23 cellular contexts compared by ENCODE assay signal in genomic region chr17:57350266-57350665, GRCh38.
A peak's percentile ranks its signal among the peaks of the same experiment; 100 is the strongest.
DNase-seq lines count a peak whose midpoint lies in the region; ATAC-seq and TF ChIP-seq lines count a peak whose summit lies in the region.
"Had no signal": no experiment of that assay in that cellular context is flagged by ENCODE, and none has a peak within 500 bp of the region (broad histone marks: within the 10 kb centered on the region; RNA-seq: fewer than 3 reads in every experiment).

No MANE protein-coding gene starts in this region.

- H3K4me1 ChIP-seq in neuronal stem cell (ENCODE audit: control insufficient read depth in 2 of 2, insufficient read depth in 1 of 2, low read depth in 1 of 2, low read length in 2 of 2), result peaks cover 0 to 3% of the 10 kb centered on the region in 2 donors

- H3K23ac ChIP-seq in neuronal stem cell (ENCODE audit: low read depth, low read length, poor library complexity), result no peak overlapping the region

- H3K27me3 Mint-ChIP-seq in endothelial cell (ENCODE audit: unreplicated experiment), result peaks cover 2% of the 10 kb centered on the region
- H3K27me3 Mint-ChIP-seq: activated CD4-positive, alpha-beta memory T cell treated with anti-CD3 and anti-CD28 coated beads, Interleukin-2, amount 10 ng/mL, durations not matched to agents 7 days and 5 days; activated naive CD4-positive, alpha-beta T cell treated with anti-CD3 and anti-CD28 coated beads, Interleukin-2, amount 50 U/mL, for 24 hours; activated T-cell treated with anti-CD3 and anti-CD28 coated beads, Interleukin-2, amount 50 U/mL, for 24 hours; CD4-positive, alpha-beta memory T cell; natural killer cell treated with Interleukin-12 subunit alpha and Interleukin-12 subunit beta and Interleukin-15 and Interleukin-18, amount 100 ng/mL, for 72 hours had no signal

- peaks cover 2% of the 10 kb centered on the region for H3K4me1 Mint-ChIP-seq in endothelial cell (ENCODE audit: unreplicated experiment)

- H3K36me3 ChIP-seq in neuronal stem cell (replicated peaks in 1 of 2; ENCODE audit: control insufficient read depth in 2 of 2, insufficient read depth in 2 of 2, low read length in 2 of 2), result peaks cover 17 to 67% of the 10 kb centered on the region in 2 donors

- DNase-seq in Ammon's horn (ENCODE audit: low spot score) (peak; percentile 32), caudate nucleus (lab: John Stamatoyannopoulos, UW) (peak in 11 of 61 donors; percentile 7 to 52 (median 18)), left ventricle myocardium superior (no peak), neuronal stem cell (ENCODE audit: low spot score) (no peak), OCI-M2 (lab: John Stamatoyannopoulos, UW; ENCODE audit: unreplicated experiment) (no peak), COLO668 (lab: John Stamatoyannopoulos, UW; ENCODE audit: unreplicated experiment) (no peak), endothelial cell (ENCODE audit: low spot score) (no peak), NCI-H1417 (lab: John Stamatoyannopoulos, UW) (no peak)
- DNase-seq: activated CD4-positive, alpha-beta memory T cell treated with anti-CD3 and anti-CD28 coated beads, Interleukin-2, amount 10 ng/mL, durations not matched to agents 7 days and 5 days; activated T-cell treated with anti-CD3 and anti-CD28 coated beads, Interleukin-2, amount 50 U/mL, for 24 hours; CD4-positive, alpha-beta memory T cell; dermis blood vessel endothelial cell; glutamatergic neuron; immature natural killer cell; mammary epithelial cell; MM.1S; NCI-H1930; posterior cingulate gyrus; SHP77; T-helper 2 cell had no signal

- peaks cover 17% of the 10 kb centered on the region for H3K79me1 ChIP-seq in neuronal stem cell (ENCODE audit: low read depth, low read length)

- H3K14ac ChIP-seq in neuronal stem cell (ENCODE audit: low read length), result no peak overlapping the region

- intact Hi-C loops in left ventricle myocardium superior (cut with micrococcal nuclease), result no loop called here

- H3K18ac ChIP-seq in neuronal stem cell (ENCODE audit: low read length), result peak overlapping the region; percentile 74

- H3K4me3 Mint-ChIP-seq in endothelial cell (ENCODE audit: unreplicated experiment), result no peak overlapping the region
- H3K4me3 Mint-ChIP-seq: activated CD4-positive, alpha-beta memory T cell treated with anti-CD3 and anti-CD28 coated beads, Interleukin-2, amount 10 ng/mL, durations not matched to agents 7 days and 5 days; activated naive CD4-positive, alpha-beta T cell treated with anti-CD3 and anti-CD28 coated beads, Interleukin-2, amount 50 U/mL, for 24 hours; activated T-cell treated with anti-CD3 and anti-CD28 coated beads, Interleukin-2, amount 50 U/mL, for 24 hours; CD4-positive, alpha-beta memory T cell; immature natural killer cell; natural killer cell treated with Interleukin-12 subunit alpha and Interleukin-12 subunit beta and Interleukin-15 and Interleukin-18, amount 100 ng/mL, for 72 hours had no signal

- peak; percentile 50 for ATAC-seq in left ventricle myocardium superior
- ATAC-seq: natural killer cell treated with Interleukin-12 subunit alpha and Interleukin-12 subunit beta and Interleukin-15 and Interleukin-18, amount 100 ng/mL, for 72 hours had no signal

- no peak overlapping the region for H2BK15ac ChIP-seq in neuronal stem cell (ENCODE audit: low read length)

- no peak overlapping the region for H3K27ac Mint-ChIP-seq in endothelial cell (ENCODE audit: unreplicated experiment)
- H3K27ac Mint-ChIP-seq: activated CD4-positive, alpha-beta memory T cell treated with anti-CD3 and anti-CD28 coated beads, Interleukin-2, amount 10 ng/mL, durations not matched to agents 7 days and 5 days; activated naive CD4-positive, alpha-beta T cell treated with anti-CD3 and anti-CD28 coated beads, Interleukin-2, amount 50 U/mL, for 24 hours; activated T-cell treated with anti-CD3 and anti-CD28 coated beads, Interleukin-2, amount 50 U/mL, for 24 hours; immature natural killer cell had no signal

- no peak overlapping the region for H2AFZ ChIP-seq in neuronal stem cell (ENCODE audit: low read length)

- no peak overlapping the region for H2BK5ac ChIP-seq in neuronal stem cell (ENCODE audit: low read length)

- H3K27ac ChIP-seq in caudate nucleus (ENCODE audit: low read depth, low read length), result peak overlapping the region; percentile 38
- H3K27ac ChIP-seq in neuronal stem cell (replicated peaks; ENCODE audit: low read length), result no peak overlapping the region

- H3K9me3 Mint-ChIP-seq in endothelial cell (ENCODE audit: unreplicated experiment), result no peaks in the 10 kb centered on the region
- H3K9me3 Mint-ChIP-seq: activated CD4-positive, alpha-beta memory T cell treated with anti-CD3 and anti-CD28 coated beads, Interleukin-2, amount 10 ng/mL, durations not matched to agents 7 days and 5 days; activated naive CD4-positive, alpha-beta T cell treated with anti-CD3 and anti-CD28 coated beads, Interleukin-2, amount 50 U/mL, for 24 hours; activated T-cell treated with anti-CD3 and anti-CD28 coated beads, Interleukin-2, amount 50 U/mL, for 24 hours; CD4-positive, alpha-beta memory T cell; immature natural killer cell; natural killer cell treated with Interleukin-12 subunit alpha and Interleukin-12 subunit beta and Interleukin-15 and Interleukin-18, amount 100 ng/mL, for 72 hours had no signal

- no peak overlapping the region for H3K4ac ChIP-seq in neuronal stem cell (ENCODE audit: low read length)

- no peak overlapping the region for H3K9ac ChIP-seq in neuronal stem cell (ENCODE audit: low read depth, low read length, poor library complexity)

- no peaks in the 10 kb centered on the region for H3K27me3 ChIP-seq in neuronal stem cell (ENCODE audit: control insufficient read depth in 3 of 3, insufficient read depth in 3 of 3, low read depth in 1 of 3, low read length in 3 of 3)

- peaks cover 0 to 7% of the 10 kb centered on the region in 2 donors for H3K9me3 ChIP-seq in neuronal stem cell (replicated peaks in 1 of 2; ENCODE audit: control insufficient read depth in 2 of 2, insufficient read depth in 1 of 2, low read depth in 1 of 2, low read length in 2 of 2)

- TF ChIP-seq CTCF in endothelial cell (IDR thresholded peaks at IDR 0.05; ENCODE audit: unreplicated experiment), result no peak

- no peak overlapping the region for H2BK12ac ChIP-seq in neuronal stem cell (ENCODE audit: low read length)

- no peak overlapping the region for H4K91ac ChIP-seq in neuronal stem cell (ENCODE audit: low read depth, low read length, poor library complexity)

- peaks cover 19% of the 10 kb centered on the region for H3K36me3 Mint-ChIP-seq in endothelial cell (ENCODE audit: low read depth, unreplicated experiment)

- H4K8ac ChIP-seq in neuronal stem cell (ENCODE audit: low read depth, low read length), result no peak overlapping the region

- no peak overlapping the region for H3K4me2 ChIP-seq in neuronal stem cell (ENCODE audit: insufficient read depth, low read length, poor library complexity, severe bottlenecking)
- H3K4me2 ChIP-seq: smooth muscle cell had no signal

- no peak overlapping the region for H2BK120ac ChIP-seq in neuronal stem cell (ENCODE audit: low read depth, low read length)

- no CpG with 5 or more reads among the region's 6 CpGs for WGBS in neuronal stem cell (ENCODE audit: extremely low coverage in 2 of 2, insufficient read length in 2 of 2, insufficient replicate concordance in 1 of 2), 2 donors

- H2AK5ac ChIP-seq in neuronal stem cell (ENCODE audit: low read depth, low read length), result no peak overlapping the region

- no peak overlapping the region for H3K4me3 ChIP-seq in neuronal stem cell (ENCODE audit: low read length in 2 of 2)
- H3K4me3 ChIP-seq: smooth muscle cell had no signal
